Comparison of ENCODE assay signal across 1 cellular context in genomic region chr15:80161473-80162016, GRCh38.
TF ChIP-seq lines count a peak whose summit lies in the region.

No MANE protein-coding gene starts in this region.

TF ChIP-seq in IMR-90, 13 proteins besides CTCF, POLR2A, EP300 and RAD21:
- no peak for TF ChIP-seq MXI1 (IDR thresholded peaks at IDR 0.05; ENCODE audit: borderline replicate concordance, low read depth, low read length)
- TF ChIP-seq NFE2L2 (IDR thresholded peaks at IDR 0.05; ENCODE audit: low read depth, low read length) = no peak
